ENCODE assay signal across 10 cellular contexts in the genomic region with DNA sequence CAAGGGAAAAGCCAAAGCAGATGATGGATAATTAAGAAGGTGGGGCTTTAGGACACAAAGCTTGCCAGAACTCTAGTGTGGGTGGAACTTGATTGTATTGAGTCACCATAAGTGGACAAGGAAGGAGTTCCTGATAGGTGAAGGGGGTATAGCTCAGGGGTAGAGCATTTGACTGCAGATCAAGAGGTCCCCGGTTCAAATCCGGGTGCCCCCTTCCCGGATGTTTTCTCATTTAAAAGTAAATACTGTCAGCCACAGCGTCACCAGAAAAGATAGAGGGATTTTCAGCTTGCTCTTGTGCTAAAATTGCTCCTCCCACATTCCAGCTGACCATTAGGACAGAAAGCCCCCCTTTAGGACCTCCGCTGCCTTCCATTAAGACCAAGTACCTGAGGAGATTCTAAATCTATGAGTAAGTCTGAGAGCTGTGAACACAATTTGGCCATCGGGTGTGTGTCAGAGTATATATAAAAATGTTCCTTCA. TPM values are rescaled to one million over a fixed set of nuclear protein-coding genes. Genes with fewer than 3 reads are reported as not detected.
DNase-seq lines count a peak whose midpoint lies in the region; ATAC-seq and FAIRE-seq lines count a peak whose summit lies in the region.
"Had no signal": no experiment of that assay in that cellular context is flagged by ENCODE, and none has a peak within 500 bp of the region (broad histone marks: within the 10 kb centered on the region; RNA-seq: fewer than 3 reads in every experiment).

No MANE protein-coding gene starts in this region.

- H3K4me1 ChIP-seq in mesenchymal stem cell (ENCODE audit: control insufficient read depth, insufficient read depth, low read depth, low read length), result peaks cover 5% of the 10 kb centered on the region

- 54% methylated on average over 4 of the region's 6 CpGs for WGBS in mesenchymal stem cell

- no peak overlapping the region for H3K23ac ChIP-seq in mesenchymal stem cell (ENCODE audit: low read length in 2 of 2)

- H3K27ac ChIP-seq in mesenchymal stem cell (ENCODE audit: low read length, poor library complexity, severe bottlenecking), result no peak overlapping the region

- no peak overlapping the region for H2BK12ac ChIP-seq in mesenchymal stem cell (ENCODE audit: low read length in 2 of 2)

- H3K79me1 ChIP-seq in mesenchymal stem cell (replicated peaks; ENCODE audit: low read length, poor library complexity, severe bottlenecking), result no peaks in the 10 kb centered on the region

- H2BK15ac ChIP-seq in mesenchymal stem cell (ENCODE audit: low read depth, poor library complexity, severe bottlenecking), result no peak overlapping the region

- no peak overlapping the region for H3K4me2 ChIP-seq in mesenchymal stem cell (ENCODE audit: low read length, poor library complexity, severe bottlenecking)

- H3K27me3 ChIP-seq in mesenchymal stem cell (ENCODE audit: control insufficient read depth in 1 of 2, insufficient read depth in 1 of 2, low read length in 2 of 2), result no peaks in the 10 kb centered on the region

- no peak overlapping the region for H3K4ac ChIP-seq in mesenchymal stem cell (ENCODE audit: low read depth in 1 of 2, low read length in 2 of 2)

- FAIRE-seq in G401.6 (lab: Jason Lieb, UNC), result peak; percentile 77

- H3K9ac ChIP-seq in mesenchymal stem cell (ENCODE audit: low read length), result no peak overlapping the region

- no peak overlapping the region for H3K14ac ChIP-seq in mesenchymal stem cell (ENCODE audit: low read length in 2 of 2)

- DNase-seq in NCI-H1105 (lab: John Stamatoyannopoulos, UW) (peak; percentile 47), amniotic epithelial cell (ENCODE audit: low read depth) (peak; percentile 85), mesenchymal stem cell (peak; percentile 71), head of caudate nucleus (no peak), ecto neural progenitor cell (ENCODE audit: low spot score) (no peak)
- DNase-seq in activated CD4-positive, CD25-positive, alpha-beta regulatory T cell treated with anti-CD3 and anti-CD28 coated beads, Interleukin-2, amount 50 U/mL, for 72 hours, result no peak
- DNase-seq: hippocampal formation, Karpas-422 had no signal

- no peak overlapping the region for H3K18ac ChIP-seq in mesenchymal stem cell (ENCODE audit: low read depth in 1 of 2, low read length in 2 of 2)

- H4K91ac ChIP-seq in mesenchymal stem cell (ENCODE audit: low read length), result no peak overlapping the region

- H2AK5ac ChIP-seq in mesenchymal stem cell (ENCODE audit: low read length, severe bottlenecking), result no peak overlapping the region

- intact Hi-C loops in head of caudate nucleus (cut with DNase I), result no loop called here

- H2AFZ ChIP-seq in mesenchymal stem cell (ENCODE audit: low read depth, low read length), result no peak overlapping the region

- no peak overlapping the region for H2BK120ac ChIP-seq in mesenchymal stem cell (ENCODE audit: low read depth, low read length)

- peaks cover 30 to 44% of the 10 kb centered on the region in 2 experiments for H3K36me3 ChIP-seq in mesenchymal stem cell (ENCODE audit: control insufficient read depth in 1 of 2, insufficient read depth in 2 of 2, low read depth in 1 of 2, low read length in 2 of 2)

- no peak overlapping the region for H3K4me3 ChIP-seq in mesenchymal stem cell (ENCODE audit: insufficient read depth in 1 of 2, low read depth in 1 of 2, low read length in 2 of 2)

- no peak for ATAC-seq in HG02970 (IDR thresholded peaks at IDR 0.05; ENCODE audit: low FRiP score, unreplicated experiment)

- no peak overlapping the region for H2BK5ac ChIP-seq in mesenchymal stem cell (ENCODE audit: low read depth, low read length, poor library complexity, severe bottlenecking)

- H4K8ac ChIP-seq in mesenchymal stem cell (ENCODE audit: low read length), result no peak overlapping the region

- no peaks in the 10 kb centered on the region for H3K9me3 ChIP-seq in mesenchymal stem cell (ENCODE audit: control insufficient read depth, low read length)

RNA-seq across cellular contexts. Expression of a gene that starts 36.6 kb away (rescaled TPM):
- polyA plus RNA-seq in mesenchymal stem cell (2013, experiment 1 of 2), result 21.1 TPM
- polyA plus RNA-seq in mesenchymal stem cell (2013, experiment 2 of 2), result 23.4 TPM

Comparison
In these comparisons a context has a peak if more than half of its experiments do, and no peak if none do; other contexts are left out.
1. DNase-seq: peak in NCI-H1105 (single experiment), amniotic epithelial cell (single experiment) and mesenchymal stem cell (single experiment); none in head of caudate nucleus (0 of 42), activated CD4-positive, CD25-positive, alpha-beta regulatory T cell treated with anti-CD3 and anti-CD28 coated beads, Interleukin-2, amount 50 U/mL, for 72 hours (single experiment) and ecto neural progenitor cell (single experiment).